In the genomic region with DNA sequence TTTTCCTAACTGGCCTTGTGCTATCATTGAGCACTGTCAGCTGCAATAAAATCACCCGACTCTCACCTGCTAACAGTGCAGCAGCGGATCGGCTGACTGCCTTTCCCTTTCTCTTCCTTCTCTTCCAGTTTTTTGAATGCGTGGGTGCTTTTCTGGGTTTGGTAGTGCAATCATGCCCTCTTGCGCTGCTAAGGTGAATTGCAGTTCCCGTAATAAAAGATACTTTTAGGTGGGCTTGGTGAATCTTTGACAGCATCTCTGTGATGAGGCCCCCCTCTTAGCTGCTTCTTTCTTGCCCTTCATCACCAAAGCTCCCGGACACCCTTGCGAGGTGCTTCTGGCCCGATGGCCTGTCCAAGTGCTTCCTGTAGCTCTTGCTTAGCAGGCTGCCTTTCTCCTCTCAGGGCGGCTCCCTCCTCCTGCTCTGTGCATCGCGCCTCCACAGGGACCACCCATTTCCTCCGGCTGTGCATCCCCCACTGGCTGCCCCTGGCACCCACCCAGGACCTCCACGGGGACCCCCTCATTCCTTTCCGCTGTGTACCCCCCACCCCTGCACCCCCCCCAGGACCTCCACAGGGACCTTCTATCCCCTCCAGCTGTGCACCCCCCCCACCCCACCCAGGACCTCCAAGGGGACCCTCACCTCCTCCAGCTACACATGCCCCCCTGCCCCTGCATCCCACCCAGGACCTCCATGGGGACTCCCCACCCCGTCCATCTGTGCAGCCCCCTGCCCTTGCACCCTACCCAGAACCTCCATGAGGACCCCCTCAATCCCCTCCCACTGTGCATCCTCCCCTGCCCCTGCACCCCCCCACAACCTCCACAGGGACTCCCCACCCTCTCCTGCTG, we compare ENCODE assay signal across 7 cellular contexts. TPM values are rescaled to one million over a fixed set of nuclear protein-coding genes. Genes with fewer than 3 reads are reported as not detected.
A peak's percentile ranks its signal among the peaks of the same experiment; 100 is the strongest.
DNase-seq lines count a peak whose midpoint lies in the region; ATAC-seq, FAIRE-seq and TF ChIP-seq lines count a peak whose summit lies in the region.

No MANE protein-coding gene starts in this region.

- peaks cover 6 to 10% of the 10 kb centered on the region in 2 donors for H3K4me1 ChIP-seq in kidney (ENCODE audit: control insufficient read depth in 1 of 2, insufficient read depth in 1 of 2, low read depth in 1 of 2, low read length in 2 of 2)

- intact Hi-C loops in kidney (cut with DNase I), result no loop called here

- FAIRE-seq in kidney (lab: Jason Lieb, UNC), result no peak

- peak overlapping the region in 1 of 2 donors; percentile 44 for H3K9ac ChIP-seq in kidney (ENCODE audit: low read length in 2 of 2)

- peak; percentile 79 for TF ChIP-seq CTCF in GM12875 (IDR thresholded peaks at IDR 0.05; ENCODE audit: borderline replicate concordance, insufficient read depth, low read depth, low read length)
- TF ChIP-seq CTCF in kidney (IDR thresholded peaks at IDR 0.05; ENCODE audit: borderline replicate concordance, extremely low read depth, insufficient read depth), result peak; percentile 83

- H3K4me3 ChIP-seq in GM12875 (ENCODE audit: low read depth, low read length) (no peak overlapping the region), kidney (ENCODE audit: low read length in 2 of 2) (peak overlapping the region; percentile 49 to 56)

- peaks cover 0 to 1% of the 10 kb centered on the region in 2 donors for H3K36me3 ChIP-seq in kidney (ENCODE audit: control insufficient read depth in 1 of 2, insufficient read depth in 2 of 2, low read length in 2 of 2)

- H3K9me3 ChIP-seq in kidney (ENCODE audit: control insufficient read depth in 1 of 2, low read length in 2 of 2), result no peaks in the 10 kb centered on the region

- DNase-seq in NCI-H1930 (lab: John Stamatoyannopoulos, UW) (peak; percentile 19 to 42), T1000 (lab: John Stamatoyannopoulos, UW) (peak; percentile 39), caudate nucleus (lab: John Stamatoyannopoulos, UW) (peak in 40 of 61 donors; percentile 21 to 80 (median 39)), kidney (peak; percentile 73)
- DNase-seq in stimulated activated CD4-positive, alpha-beta T cell treated with anti-CD3 and anti-CD28 coated beads, Interleukin-15, amount 100 ng/mL, for 24 hours, result peak; percentile 57

- H3K27ac ChIP-seq in caudate nucleus (ENCODE audit: low read depth, low read length), result no peak overlapping the region
- no peak overlapping the region for H3K27ac ChIP-seq in kidney (ENCODE audit: low read depth in 2 of 2, low read length in 2 of 2)

- no peak for ATAC-seq in GM18861 (IDR thresholded peaks at IDR 0.05; ENCODE audit: unreplicated experiment)

RNA-seq across cellular contexts. Expression of gene RPL32, which starts 50.8 kb away (rescaled TPM):
- 1,227 TPM for total RNA-seq in kidney
- polyA plus RNA-seq in kidney (ENCODE audit: insufficient read depth, low read depth, low replicate concordance), result 2,612 TPM
